16 cellular contexts compared by ENCODE assay signal in the genomic region with DNA sequence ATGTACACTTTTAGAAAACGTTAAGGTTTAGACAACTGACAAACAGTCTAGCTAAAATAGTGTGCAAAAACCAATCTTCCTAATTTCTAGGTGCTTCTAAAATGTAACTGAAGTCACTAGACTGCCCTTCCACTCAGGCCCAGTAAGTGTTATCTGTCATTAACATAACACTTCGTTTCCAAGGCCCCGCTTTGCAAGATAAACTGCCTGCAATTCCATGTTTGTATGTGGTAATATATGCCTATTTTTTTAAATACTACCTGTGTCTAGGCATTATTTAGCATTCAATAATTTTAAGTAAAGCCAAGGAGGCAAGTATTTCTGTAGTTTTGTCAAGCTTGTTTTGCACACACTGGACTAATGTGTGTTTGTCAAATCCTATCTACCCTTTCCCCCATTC. TPM values are rescaled to one million over a fixed set of nuclear protein-coding genes. Genes with fewer than 3 reads are reported as not detected.
A peak's percentile ranks its signal among the peaks of the same experiment; 100 is the strongest.
DNase-seq lines count a peak whose midpoint lies in the region; ATAC-seq and TF ChIP-seq lines count a peak whose summit lies in the region.
"Had no signal": no experiment of that assay in that cellular context is flagged by ENCODE, and none has a peak within 500 bp of the region (broad histone marks: within the 10 kb centered on the region; RNA-seq: fewer than 3 reads in every experiment).

No MANE protein-coding gene starts in this region.

- peaks cover 10% of the 10 kb centered on the region; the same call in 1 of the 2 replicates for H4K20me1 ChIP-seq in DND-41 (ENCODE audit: insufficient read depth, low read length)
- H4K20me1 ChIP-seq in Karpas-422 (ENCODE audit: insufficient read depth, low read depth, low read length) = no peaks in the 10 kb centered on the region

- no peak for ATAC-seq in DND-41 (ENCODE audit: insufficient read depth, low read depth)

- TF ChIP-seq CTCF in DND-41 (IDR thresholded peaks at IDR 0.05; ENCODE audit: borderline replicate concordance, extremely low read depth, low read length, poor library complexity, severe bottlenecking) (no peak), chondrocyte (IDR thresholded peaks at IDR 0.05) (no peak), neural crest cell (conservative IDR thresholded peaks at IDR 0.05) (no peak), brain microvascular endothelial cell (IDR thresholded peaks at IDR 0.05; ENCODE audit: low read depth, low read length, missing control alignments) (no peak), GM20000 (IDR thresholded peaks at IDR 0.05; ENCODE audit: extremely low read depth, missing control alignments) (no peak)

- H3K36me3 ChIP-seq in DND-41 (ENCODE audit: insufficient read depth, low read length) (no peaks in the 10 kb centered on the region; the same call in 1 of the 2 replicates), Karpas-422 (ENCODE audit: insufficient read depth, low read length) (no peaks in the 10 kb centered on the region), brain microvascular endothelial cell (replicated peaks) (no peaks in the 10 kb centered on the region)

- H3K79me2 ChIP-seq in DND-41 (ENCODE audit: insufficient read depth, low read length) (peaks cover 79% of the 10 kb centered on the region), Karpas-422 (ENCODE audit: low read length) (peaks cover 78% of the 10 kb centered on the region)

- H2AFZ ChIP-seq in DND-41 (ENCODE audit: low read depth, low read length) (no peak overlapping the region), Karpas-422 (ENCODE audit: low read length) (no peak overlapping the region)

- H3K36me3 Mint-ChIP-seq in chondrocyte (ENCODE audit: low read depth) (peaks cover 2% of the 10 kb centered on the region), neural crest cell (ENCODE audit: low read depth) (no peaks in the 10 kb centered on the region)

- H3K27ac Mint-ChIP-seq in chondrocyte (ENCODE audit: unreplicated experiment) (peak overlapping the region; percentile 27), neural crest cell (ENCODE audit: unreplicated experiment) (no peak overlapping the region)

- in situ Hi-C loops in brain microvascular endothelial cell (cut with HindIII; ENCODE audit: low pct_ligation_motif_present, low sequenced_read_pairs) = no loop called here

- H3K4me3 Mint-ChIP-seq in chondrocyte (ENCODE audit: unreplicated experiment) (no peak overlapping the region), neural crest cell (peak overlapping the region; percentile 44)

- H3K9ac ChIP-seq in DND-41 (ENCODE audit: low read depth, low read length) = peak overlapping the region; percentile 0; the same call in 1 of the 2 replicates
- H3K9ac ChIP-seq in Karpas-422 (ENCODE audit: low read length) = no peak overlapping the region

- H3K4me1 ChIP-seq in DND-41 (ENCODE audit: insufficient read depth, low read length) (peaks cover 56% of the 10 kb centered on the region), Karpas-422 (ENCODE audit: low read length) (peaks cover 48% of the 10 kb centered on the region)

- H3K27ac ChIP-seq in DND-41 (ENCODE audit: low read length) (no peak overlapping the region), Karpas-422 (ENCODE audit: low read length) (no peak overlapping the region), brain microvascular endothelial cell (no peak overlapping the region)

- H3K9me2 ChIP-seq in Karpas-422 (replicated peaks; ENCODE audit: insufficient read depth, low read length) = no peaks in the 10 kb centered on the region

- H3K4me2 ChIP-seq in DND-41 (ENCODE audit: insufficient read depth, low read length) (peak overlapping the region; percentile 92; the same call in 1 of the 2 replicates), Karpas-422 (ENCODE audit: low read depth, low read length, poor library complexity, severe bottlenecking) (peak overlapping the region; percentile 70)

- H3K9me3 ChIP-seq in DND-41 (ENCODE audit: insufficient read depth, low read length, severe bottlenecking) (no peaks in the 10 kb centered on the region), Karpas-422 (ENCODE audit: low read length) (no peaks in the 10 kb centered on the region)

- H3K9me3 Mint-ChIP-seq in chondrocyte (ENCODE audit: low read depth) (no peaks in the 10 kb centered on the region), neural crest cell (no peaks in the 10 kb centered on the region)

- DNase-seq in DND-41 (no peak), Karpas-422 (no peak), chondrocyte (ENCODE audit: low spot score) (no peak), neural crest cell (ENCODE audit: low read depth, low spot score) (no peak), RKO (ENCODE audit: low spot score) (no peak), brain microvascular endothelial cell (no peak), pons (ENCODE audit: low spot score) (no peak), GM20000 (ENCODE audit: low spot score) (no peak)
- DNase-seq: activated CD4-positive, alpha-beta T cell treated with anti-CD3 and anti-CD28 coated beads for 4 hours; amygdala; C1 segment of cervical spinal cord; dermis blood vessel endothelial cell; GF-D8; NCI-H2171; retina had no signal

- H3K27me3 ChIP-seq in DND-41 (ENCODE audit: insufficient read depth, low read length, poor library complexity) (no peaks in the 10 kb centered on the region), Karpas-422 (ENCODE audit: low read length) (no peaks in the 10 kb centered on the region), brain microvascular endothelial cell (replicated peaks) (no peaks in the 10 kb centered on the region)

- H3K4me1 Mint-ChIP-seq in chondrocyte (ENCODE audit: low read depth) = peaks cover 65% of the 10 kb centered on the region
- H3K4me1 Mint-ChIP-seq in neural crest cell = peaks cover 56% of the 10 kb centered on the region

- no peak overlapping the region for H3K4me3 ChIP-seq in DND-41 (ENCODE audit: low read depth in 1 of 2, low read length in 2 of 2)
- no peak overlapping the region for H3K4me3 ChIP-seq in Karpas-422 (ENCODE audit: low read length)
- H3K4me3 ChIP-seq in brain microvascular endothelial cell (ENCODE audit: low read depth, low read length) = no peak overlapping the region

- no peaks in the 10 kb centered on the region for H3K27me3 Mint-ChIP-seq in chondrocyte (ENCODE audit: low read depth)
- H3K27me3 Mint-ChIP-seq in neural crest cell (ENCODE audit: low read depth) = no peaks in the 10 kb centered on the region

RNA-seq across cellular contexts. Expression of a gene that starts 3.2 kb away (rescaled TPM):
- total RNA-seq in Karpas-422 (2014; rRNA removed; shearing (Covaris generic); ENCODE audit: low replicate concordance) = 48.1 and 81.0 TPM in 2 replicates
- 35.2 to 42.2 TPM (median 41.1 TPM) in 3 replicates for total RNA-seq in chondrocyte
- total RNA-seq in neural crest cell = 38.9 and 40.8 TPM in 2 replicates

RNA-seq across cellular contexts. Expression of a gene that starts 33.5 kb away (rescaled TPM):
- total RNA-seq in Karpas-422 (2014; rRNA removed; shearing (Covaris generic); ENCODE audit: low replicate concordance) = not detected in 2 replicates
- total RNA-seq in chondrocyte = not detected in 3 replicates
- not detected in 2 replicates for total RNA-seq in neural crest cell
- total RNA-seq: dermis blood vessel endothelial cell, mesenteric fat pad had no signal
